In genomic region chr9:91089405-91090131, GRCh38 we compare ENCODE assay signal across 8 cellular contexts.
A peak's percentile ranks its signal among the peaks of the same experiment; 100 is the strongest.
DNase-seq lines count a peak whose midpoint lies in the region; ATAC-seq and TF ChIP-seq lines count a peak whose summit lies in the region.

No MANE protein-coding gene starts in this region.

- TF ChIP-seq CTCF in Panc1 (IDR thresholded peaks at IDR 0.05) (peak; percentile 74), epithelial cell of proximal tubule (conservative IDR thresholded peaks at IDR 0.05; ENCODE audit: low read depth, low read length) (peak; percentile 71), osteocyte (IDR thresholded peaks at IDR 0.05) (peak; percentile 77), ovary (IDR thresholded peaks at IDR 0.05) (no peak)

- H3K36me3 Mint-ChIP-seq in osteocyte (ENCODE audit: unreplicated experiment): peaks cover 4% of the 10 kb centered on the region

- no peaks in the 10 kb centered on the region for H3K36me3 ChIP-seq in Panc1 (ENCODE audit: control insufficient read depth, insufficient read depth, low read length)
- no peaks in the 10 kb centered on the region for H3K36me3 ChIP-seq in ovary

- WGBS in ovary, 3 donors: 28 to 38% (median 32%) methylated on average over 6 of the region's 6 CpGs

- DNase-seq in stimulated activated CD4-positive, alpha-beta T cell treated with anti-CD3 and anti-CD28 coated beads, Interleukin-4, amount 100 ng/mL, for 24 hours: peak; percentile 17
- DNase-seq in stimulated activated CD4-positive, alpha-beta T cell treated with anti-CD3 and anti-CD28 coated beads, Interleukin-4, amount 100 ng/mL, for 1 hour: no peak
- DNase-seq in Panc1 (ENCODE audit: low read depth, low spot score): peak; percentile 27
- DNase-seq in epithelial cell of proximal tubule (ENCODE audit: low read depth): no peak
- no peak for DNase-seq in osteocyte (ENCODE audit: extremely low spot score, unreplicated experiment)
- no peak for DNase-seq in NCI-H1436 treated with DMSO at 0.1 percent for 48 hours (lab: John Stamatoyannopoulos, UW)
- no peak for DNase-seq in ovary
- DNase-seq in NCI-H2029 (lab: John Stamatoyannopoulos, UW): no peak

- H3K27ac ChIP-seq in Panc1 (ENCODE audit: low read length): no peak overlapping the region
- H3K27ac ChIP-seq in ovary: no peak overlapping the region

- CTCF ChIA-PET in Panc1 (lab: Charles Lee): no interaction called here

- intact Hi-C loops in Panc1 (cut with micrococcal nuclease; ENCODE audit: unreplicated experiment) (no loop called here), ovary (cut with DNase I) (no loop called here)

- H3K9me3 Mint-ChIP-seq in osteocyte (ENCODE audit: unreplicated experiment): peaks cover 12% of the 10 kb centered on the region

- no peaks in the 10 kb centered on the region for H3K27me3 ChIP-seq in Panc1 (ENCODE audit: control insufficient read depth, insufficient read depth, low read length)
- no peaks in the 10 kb centered on the region for H3K27me3 ChIP-seq in ovary

- H3K4me1 Mint-ChIP-seq in osteocyte (ENCODE audit: unreplicated experiment): peaks cover 8% of the 10 kb centered on the region

- H3K27me3 Mint-ChIP-seq in osteocyte (ENCODE audit: unreplicated experiment): no peaks in the 10 kb centered on the region

- TF ChIP-seq EP300 in ovary (IDR thresholded peaks at IDR 0.05): no peak

- in situ Hi-C loops in Panc1 (cut with HindIII; ENCODE audit: low pct_unique_long_range_greater_than_20kb, low sequenced_read_pairs): no loop called here

- no peaks in the 10 kb centered on the region for H3K4me1 ChIP-seq in Panc1 (ENCODE audit: control insufficient read depth, insufficient read depth, low read length)
- H3K4me1 ChIP-seq in ovary (ENCODE audit: insufficient read depth): no peaks in the 10 kb centered on the region

- no TSS peak for BruUV-seq in Panc1 (replicated peaks; lab: Mats Ljungman, UMichigan)

- no peak overlapping the region for H3K4me3 ChIP-seq in Panc1 (ENCODE audit: low read depth in 2 of 2, low read length in 2 of 2)
- no peak overlapping the region for H3K4me3 ChIP-seq in epithelial cell of proximal tubule (ENCODE audit: low read depth, low read length)
- no peak overlapping the region for H3K4me3 ChIP-seq in ovary

- no peak overlapping the region for H3K4me3 Mint-ChIP-seq in osteocyte (ENCODE audit: unreplicated experiment)

- H3K9me3 ChIP-seq in Panc1 (ENCODE audit: control insufficient read depth, insufficient read depth, low read depth, low read length) (no peaks in the 10 kb centered on the region; the same call in 1 of the 2 replicates), ovary (no peaks in the 10 kb centered on the region)

- POLR2A ChIA-PET in Panc1 (lab: Charles Lee): no interaction called here

- no peak overlapping the region for H3K27ac Mint-ChIP-seq in osteocyte (ENCODE audit: unreplicated experiment)

- TF ChIP-seq POLR2A in ovary (IDR thresholded peaks at IDR 0.05): no peak

- ATAC-seq in Panc1: peak; percentile 68; the same call in 1 of the 2 replicates

Comparison
In these comparisons a context has a peak if more than half of its experiments do, and no peak if none do; other contexts are left out.
1. DNase-seq: peak in stimulated activated CD4-positive, alpha-beta T cell treated with anti-CD3 and anti-CD28 coated beads, Interleukin-4, amount 100 ng/mL, for 24 hours (single experiment) and Panc1 (single experiment); none in stimulated activated CD4-positive, alpha-beta T cell treated with anti-CD3 and anti-CD28 coated beads, Interleukin-4, amount 100 ng/mL, for 1 hour (single experiment), epithelial cell of proximal tubule (single experiment), osteocyte (single experiment), NCI-H1436 treated with DMSO at 0.1 percent for 48 hours (single experiment), ovary (0 of 5) and NCI-H2029 (single experiment).
2. CTCF ChIP-seq: peak in Panc1 (single experiment), epithelial cell of proximal tubule (single experiment) and osteocyte (single experiment); none in ovary (0 of 3).